Comparison of ENCODE assay signal across 11 cellular contexts in the genomic region with DNA sequence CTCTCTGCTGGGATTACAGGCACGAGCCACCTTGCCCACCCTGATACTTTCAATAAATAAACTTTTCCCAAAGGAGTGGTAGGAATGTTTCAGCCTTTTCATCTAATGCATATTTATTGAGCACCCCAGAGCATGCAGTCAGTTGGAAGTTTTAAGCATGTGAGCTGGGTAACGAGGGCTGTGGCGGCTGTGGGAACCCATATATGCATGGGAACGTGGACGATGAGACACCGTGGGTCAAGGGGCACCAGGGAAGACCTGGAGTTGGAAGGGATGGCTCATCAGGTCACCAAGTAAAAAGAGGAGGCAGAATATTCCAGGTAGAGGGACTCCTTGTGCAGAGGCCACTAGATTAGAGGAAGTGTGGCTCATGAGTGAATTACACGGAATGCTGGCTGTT.
A peak's percentile ranks its signal among the peaks of the same experiment; 100 is the strongest.
DNase-seq lines count a peak whose midpoint lies in the region; TF ChIP-seq lines count a peak whose summit lies in the region.
"Had no signal": no experiment of that assay in that cellular context is flagged by ENCODE, and none has a peak within 500 bp of the region (broad histone marks: within the 10 kb centered on the region; RNA-seq: fewer than 3 reads in every experiment).

No MANE protein-coding gene starts in this region.

- H2BK15ac ChIP-seq in neuronal stem cell (ENCODE audit: low read length) = no peak overlapping the region

- no peak overlapping the region for H2BK120ac ChIP-seq in neuronal stem cell (ENCODE audit: low read depth, low read length)

- H2BK5ac ChIP-seq in neuronal stem cell (ENCODE audit: low read length) = no peak overlapping the region

- H3K4ac ChIP-seq in neuronal stem cell (ENCODE audit: low read length) = no peak overlapping the region

- no CpG with 5 or more reads among the region's 7 CpGs for WGBS in neuronal stem cell (ENCODE audit: extremely low coverage in 2 of 2, insufficient read length in 2 of 2, insufficient replicate concordance in 1 of 2), 2 donors

- peaks cover 18% of the 10 kb centered on the region for H3K36me3 Mint-ChIP-seq in activated CD4-positive, alpha-beta T cell treated with anti-CD3 and anti-CD28 coated beads, Interleukin-2, amount 10 ng/mL, durations not matched to agents 24 days and 14 days (ENCODE audit: low read depth)
- H3K36me3 Mint-ChIP-seq in activated CD4-positive, alpha-beta T cell treated with anti-CD3 and anti-CD28 coated beads, Interleukin-2, amount 10 ng/mL, durations not matched to agents 7 days and 5 days (ENCODE audit: low read depth) = no peaks in the 10 kb centered on the region
- peaks cover 19% of the 10 kb centered on the region for H3K36me3 Mint-ChIP-seq in activated T-helper 1 cell treated with anti-CD3 and anti-CD28 coated beads, Interleukin-12 subunit alpha, Interleukin-12 subunit beta, Interleukin-2, Interleukin-4 antibody, amounts not matched to agents 30 ng/mL and 10 ng/mL and 1 ng/mL, durations not matched to agents 14 hours and 24 hours and 36 hours (ENCODE audit: low read depth)

- H4K8ac ChIP-seq in neuronal stem cell (ENCODE audit: low read depth, low read length) = no peak overlapping the region

- no peak overlapping the region for H3K4me3 Mint-ChIP-seq in activated CD4-positive, alpha-beta T cell treated with anti-CD3 and anti-CD28 coated beads, Interleukin-2, amount 10 ng/mL, durations not matched to agents 24 days and 14 days
- H3K4me3 Mint-ChIP-seq in activated CD4-positive, alpha-beta T cell treated with anti-CD3 and anti-CD28 coated beads, Interleukin-2, amount 10 ng/mL, durations not matched to agents 7 days and 5 days = no peak overlapping the region
- H3K4me3 Mint-ChIP-seq in activated T-helper 1 cell treated with anti-CD3 and anti-CD28 coated beads, Interleukin-12 subunit alpha, Interleukin-12 subunit beta, Interleukin-2, Interleukin-4 antibody, amounts not matched to agents 30 ng/mL and 10 ng/mL and 1 ng/mL, durations not matched to agents 14 hours and 24 hours and 36 hours = no peak overlapping the region

- H3K27me3 ChIP-seq in neuronal stem cell (ENCODE audit: control insufficient read depth in 3 of 3, insufficient read depth in 3 of 3, low read depth in 1 of 3, low read length in 3 of 3) = no peaks in the 10 kb centered on the region
- H3K27me3 ChIP-seq in WERI-Rb-1 (ENCODE audit: insufficient read depth, low read depth, severe bottlenecking) = no peaks in the 10 kb centered on the region

- no peak overlapping the region for H3K18ac ChIP-seq in neuronal stem cell (ENCODE audit: low read length)

- H3K23ac ChIP-seq in neuronal stem cell (ENCODE audit: low read depth, low read length, poor library complexity) = no peak overlapping the region

- peak overlapping the region; percentile 34 for H3K27ac Mint-ChIP-seq in activated CD4-positive, alpha-beta T cell treated with anti-CD3 and anti-CD28 coated beads, Interleukin-2, amount 10 ng/mL, durations not matched to agents 24 days and 14 days
- no peak overlapping the region for H3K27ac Mint-ChIP-seq in activated CD4-positive, alpha-beta T cell treated with anti-CD3 and anti-CD28 coated beads, Interleukin-2, amount 10 ng/mL, durations not matched to agents 7 days and 5 days
- H3K27ac Mint-ChIP-seq in activated T-helper 1 cell treated with anti-CD3 and anti-CD28 coated beads, Interleukin-12 subunit alpha, Interleukin-12 subunit beta, Interleukin-2, Interleukin-4 antibody, amounts not matched to agents 30 ng/mL and 10 ng/mL and 1 ng/mL, durations not matched to agents 14 hours and 24 hours and 36 hours = peak overlapping the region; percentile 5

- H3K9me3 Mint-ChIP-seq in activated CD4-positive, alpha-beta T cell treated with anti-CD3 and anti-CD28 coated beads, Interleukin-2, amount 10 ng/mL, durations not matched to agents 24 days and 14 days = peaks cover 5% of the 10 kb centered on the region
- H3K9me3 Mint-ChIP-seq in activated CD4-positive, alpha-beta T cell treated with anti-CD3 and anti-CD28 coated beads, Interleukin-2, amount 10 ng/mL, durations not matched to agents 7 days and 5 days = no peaks in the 10 kb centered on the region
- no peaks in the 10 kb centered on the region for H3K9me3 Mint-ChIP-seq in activated T-helper 1 cell treated with anti-CD3 and anti-CD28 coated beads, Interleukin-12 subunit alpha, Interleukin-12 subunit beta, Interleukin-2, Interleukin-4 antibody, amounts not matched to agents 30 ng/mL and 10 ng/mL and 1 ng/mL, durations not matched to agents 14 hours and 24 hours and 36 hours

- H2AK5ac ChIP-seq in neuronal stem cell (ENCODE audit: low read depth, low read length) = peak overlapping the region; percentile 9

- H4K91ac ChIP-seq in neuronal stem cell (ENCODE audit: low read depth, low read length, poor library complexity) = no peak overlapping the region

- intact Hi-C loops in activated CD4-positive, alpha-beta T cell treated with anti-CD3 and anti-CD28 coated beads, Interleukin-2, amount 10 ng/mL, durations not matched to agents 24 days and 14 days (cut with micrococcal nuclease) = loop anchor here (1.0 kb wide), 3 partner anchors 33 to 344 kb away; no protein-coding TSS in a partner anchor
- intact Hi-C loops in activated T-helper 1 cell treated with anti-CD3 and anti-CD28 coated beads, Interleukin-12 subunit alpha, Interleukin-12 subunit beta, Interleukin-2, Interleukin-4 antibody, amounts not matched to agents 30 ng/mL and 10 ng/mL and 1 ng/mL, durations not matched to agents 14 hours and 24 hours and 36 hours (cut with micrococcal nuclease) = loop anchor here (1.0 kb wide), 3 partner anchors 49 to 176 kb away; a partner anchor contains a TSS

- TF ChIP-seq CTCF in WERI-Rb-1 (IDR thresholded peaks at IDR 0.05; ENCODE audit: low read depth, low read length) = no peak

- DNase-seq in activated CD4-positive, alpha-beta T cell treated with anti-CD3 and anti-CD28 coated beads, Interleukin-2, amount 10 ng/mL, durations not matched to agents 24 days and 14 days = no peak
- DNase-seq in activated CD4-positive, alpha-beta T cell treated with anti-CD3 and anti-CD28 coated beads, Interleukin-2, amount 10 ng/mL, durations not matched to agents 7 days and 5 days = no peak
- DNase-seq in activated T-helper 1 cell treated with anti-CD3 and anti-CD28 coated beads, Interleukin-12 subunit alpha, Interleukin-12 subunit beta, Interleukin-2, Interleukin-4 antibody, amounts not matched to agents 30 ng/mL and 10 ng/mL and 1 ng/mL, durations not matched to agents 14 hours and 24 hours and 36 hours (ENCODE audit: low spot score) = no peak
- DNase-seq in neuronal stem cell (ENCODE audit: low spot score) (no peak), iPS-NIHi11 (ENCODE audit: low spot score) (no peak), WERI-Rb-1 (no peak), NCI-H1930 (lab: John Stamatoyannopoulos, UW) (no peak), HPDE6-E6E7 (ENCODE audit: extremely low spot score) (no peak)
- DNase-seq: 8988T, GM23248, IMR-90 had no signal

- no peak overlapping the region for H3K4me2 ChIP-seq in neuronal stem cell (ENCODE audit: insufficient read depth, low read length, poor library complexity, severe bottlenecking)

- H3K4me1 ChIP-seq in neuronal stem cell (ENCODE audit: control insufficient read depth in 2 of 2, insufficient read depth in 1 of 2, low read depth in 1 of 2, low read length in 2 of 2) = peaks cover 0 to 6% of the 10 kb centered on the region in 2 donors

- POLR2A ChIA-PET in activated CD4-positive, alpha-beta T cell treated with anti-CD3 and anti-CD28 coated beads, Interleukin-2, amount 10 ng/mL, durations not matched to agents 7 days and 5 days (lab: Charles Lee) = no interaction called here

- no peak overlapping the region for H2BK12ac ChIP-seq in neuronal stem cell (ENCODE audit: low read length)

- H3K9me3 ChIP-seq in neuronal stem cell (replicated peaks in 1 of 2; ENCODE audit: control insufficient read depth in 2 of 2, insufficient read depth in 1 of 2, low read depth in 1 of 2, low read length in 2 of 2) (no peaks in the 10 kb centered on the region), WERI-Rb-1 (ENCODE audit: severe bottlenecking) (no peaks in the 10 kb centered on the region)

- H3K14ac ChIP-seq in neuronal stem cell (ENCODE audit: low read length) = no peak overlapping the region

- CTCF ChIA-PET in activated CD4-positive, alpha-beta T cell treated with anti-CD3 and anti-CD28 coated beads, Interleukin-2, amount 10 ng/mL, durations not matched to agents 7 days and 5 days (lab: Charles Lee) = interaction anchor here (1.0 to 3.3 kb wide), 10 partner anchors 8 to 345 kb away, joined by 3 to 17 read pairs (median 8); no protein-coding TSS in a partner anchor

- H3K27ac ChIP-seq in neuronal stem cell (replicated peaks; ENCODE audit: low read length) = no peak overlapping the region
- no peak overlapping the region for H3K27ac ChIP-seq in WERI-Rb-1

- no peaks in the 10 kb centered on the region for H3K27me3 Mint-ChIP-seq in activated CD4-positive, alpha-beta T cell treated with anti-CD3 and anti-CD28 coated beads, Interleukin-2, amount 10 ng/mL, durations not matched to agents 24 days and 14 days
- H3K27me3 Mint-ChIP-seq in activated CD4-positive, alpha-beta T cell treated with anti-CD3 and anti-CD28 coated beads, Interleukin-2, amount 10 ng/mL, durations not matched to agents 7 days and 5 days = peaks cover 5% of the 10 kb centered on the region
- H3K27me3 Mint-ChIP-seq in activated T-helper 1 cell treated with anti-CD3 and anti-CD28 coated beads, Interleukin-12 subunit alpha, Interleukin-12 subunit beta, Interleukin-2, Interleukin-4 antibody, amounts not matched to agents 30 ng/mL and 10 ng/mL and 1 ng/mL, durations not matched to agents 14 hours and 24 hours and 36 hours (ENCODE audit: insufficient read depth) = peaks cover 3% of the 10 kb centered on the region

- H2AFZ ChIP-seq in neuronal stem cell (ENCODE audit: low read length) = no peak overlapping the region

- H3K9ac ChIP-seq in neuronal stem cell (ENCODE audit: low read depth, low read length, poor library complexity) = no peak overlapping the region
- H3K9ac ChIP-seq: GM23248 had no signal

- H3K4me3 ChIP-seq in neuronal stem cell (ENCODE audit: low read length in 2 of 2) = no peak overlapping the region
- no peak overlapping the region for H3K4me3 ChIP-seq in WERI-Rb-1 (ENCODE audit: low read depth, low read length)

- H3K4me1 Mint-ChIP-seq in activated CD4-positive, alpha-beta T cell treated with anti-CD3 and anti-CD28 coated beads, Interleukin-2, amount 10 ng/mL, durations not matched to agents 24 days and 14 days = peaks cover 63% of the 10 kb centered on the region
- peaks cover 37% of the 10 kb centered on the region for H3K4me1 Mint-ChIP-seq in activated CD4-positive, alpha-beta T cell treated with anti-CD3 and anti-CD28 coated beads, Interleukin-2, amount 10 ng/mL, durations not matched to agents 7 days and 5 days
- H3K4me1 Mint-ChIP-seq in activated T-helper 1 cell treated with anti-CD3 and anti-CD28 coated beads, Interleukin-12 subunit alpha, Interleukin-12 subunit beta, Interleukin-2, Interleukin-4 antibody, amounts not matched to agents 30 ng/mL and 10 ng/mL and 1 ng/mL, durations not matched to agents 14 hours and 24 hours and 36 hours (ENCODE audit: low read depth) = peaks cover 58% of the 10 kb centered on the region

- H3K79me1 ChIP-seq in neuronal stem cell (ENCODE audit: low read depth, low read length) = no peaks in the 10 kb centered on the region

- H3K36me3 ChIP-seq in neuronal stem cell (replicated peaks in 1 of 2; ENCODE audit: control insufficient read depth in 2 of 2, insufficient read depth in 2 of 2, low read length in 2 of 2) (no peaks in the 10 kb centered on the region), WERI-Rb-1 (peaks cover 55% of the 10 kb centered on the region)
